In the genomic region with DNA sequence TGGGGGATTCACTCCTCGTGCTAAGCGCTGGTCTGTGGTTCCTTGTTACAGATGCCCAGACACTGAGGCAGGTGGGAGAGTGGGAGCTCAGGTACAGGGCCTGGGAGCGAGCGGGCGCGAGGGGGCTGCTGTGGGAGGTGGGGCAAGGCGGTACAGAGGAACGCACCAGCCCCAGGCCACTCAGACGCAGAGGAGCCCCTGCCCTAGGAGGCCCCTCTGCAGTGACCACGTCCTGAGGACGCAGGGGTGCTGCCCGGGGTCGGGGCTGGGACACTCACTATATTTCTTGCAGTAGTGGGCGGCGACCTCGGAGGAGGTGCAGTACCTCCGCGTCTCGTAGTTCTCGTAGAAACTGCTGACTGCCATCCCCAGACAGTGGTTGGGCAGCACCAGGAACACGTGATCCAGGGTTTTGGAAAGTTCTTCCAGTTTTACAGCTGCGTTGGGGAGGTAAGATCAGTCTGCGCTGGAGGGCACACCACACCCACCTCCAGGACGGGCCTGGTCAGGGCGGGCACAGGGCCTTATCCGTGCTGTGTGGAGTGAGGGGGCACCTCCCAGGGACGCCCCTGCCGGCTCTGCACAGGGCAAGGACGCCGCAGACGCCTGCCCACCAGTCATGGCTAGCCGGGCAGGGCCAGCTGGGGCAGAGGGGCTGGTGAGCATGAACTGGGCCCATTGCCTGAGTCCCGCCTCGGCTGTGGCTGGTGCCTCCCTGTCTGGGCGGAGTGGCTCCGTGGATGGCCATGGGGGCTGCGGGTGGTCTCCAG, we compare ENCODE assay signal across 18 cellular contexts. TPM values are rescaled to one million over a fixed set of nuclear protein-coding genes. Genes with fewer than 3 reads are reported as not detected.
A peak's percentile ranks its signal among the peaks of the same experiment; 100 is the strongest.
DNase-seq lines count a peak whose midpoint lies in the region; ATAC-seq and TF ChIP-seq lines count a peak whose summit lies in the region.
"Had no signal": no experiment of that assay in that cellular context is flagged by ENCODE, and none has a peak within 500 bp of the region (broad histone marks: within the 10 kb centered on the region; RNA-seq: fewer than 3 reads in every experiment).

No MANE protein-coding gene starts in this region.

- no peaks in the 10 kb centered on the region for H3K36me3 Mint-ChIP-seq in CD14-positive monocyte
- peaks cover 5% of the 10 kb centered on the region for H3K36me3 Mint-ChIP-seq in glutamatergic neuron (ENCODE audit: unreplicated experiment)

- no peak for TF ChIP-seq CTCF in CD14-positive monocyte (IDR thresholded peaks at IDR 0.05)
- TF ChIP-seq CTCF in WERI-Rb-1 (IDR thresholded peaks at IDR 0.05; ENCODE audit: low read depth, low read length), result no peak
- TF ChIP-seq CTCF in glutamatergic neuron (IDR thresholded peaks at IDR 0.05; ENCODE audit: partially characterized antibody, unreplicated experiment), result no peak
- TF ChIP-seq CTCF in osteoblast (IDR thresholded peaks at IDR 0.05; ENCODE audit: extremely low read depth, low read depth, low read length), result no peak
- TF ChIP-seq CTCF in GM13976 (IDR thresholded peaks at IDR 0.05; ENCODE audit: borderline replicate concordance, control extremely low read depth, extremely low read depth, insufficient read depth, missing control alignments), result no peak
- no peak for TF ChIP-seq CTCF in right atrium auricular region (IDR thresholded peaks at IDR 0.05)

- no peaks in the 10 kb centered on the region for H4K20me1 ChIP-seq in osteoblast (ENCODE audit: insufficient read depth, low read length)

- no peak overlapping the region for H2AFZ ChIP-seq in osteoblast (ENCODE audit: low read length)

- no peaks in the 10 kb centered on the region for H3K79me2 ChIP-seq in osteoblast (ENCODE audit: insufficient read depth, low read length)

- H3K4me1 ChIP-seq in osteoblast (ENCODE audit: insufficient read depth, low read length) (no peaks in the 10 kb centered on the region), right atrium auricular region (no peaks in the 10 kb centered on the region)
- H3K4me1 ChIP-seq: SJSA1 had no signal

- peak overlapping the region; percentile 47 for H3K4me3 ChIP-seq in WERI-Rb-1 (ENCODE audit: low read depth, low read length)
- no peak overlapping the region for H3K4me3 ChIP-seq in osteoblast (ENCODE audit: insufficient read depth, low read length)
- no peak overlapping the region for H3K4me3 ChIP-seq in right atrium auricular region
- H3K4me3 ChIP-seq: SJSA1 had no signal

- in situ Hi-C loops in GM13976 (cut with MboI; ENCODE audit: low sequenced_read_pairs, unreplicated experiment), result no loop called here

- peak overlapping the region in 1 of 7 donors; percentile 74 for H3K27ac Mint-ChIP-seq in CD14-positive monocyte
- peak overlapping the region; percentile 1 for H3K27ac Mint-ChIP-seq in glutamatergic neuron (ENCODE audit: unreplicated experiment)

- H3K9me3 ChIP-seq in WERI-Rb-1 (ENCODE audit: severe bottlenecking) (peaks cover 5% of the 10 kb centered on the region), osteoblast (ENCODE audit: low read depth, low read length) (no peaks in the 10 kb centered on the region), right atrium auricular region (no peaks in the 10 kb centered on the region)
- H3K9me3 ChIP-seq: SJSA1 had no signal

- H3K4me2 ChIP-seq in osteoblast (ENCODE audit: insufficient read depth, low read length), result no peak overlapping the region

- H3K36me3 ChIP-seq in WERI-Rb-1 (peaks cover 53% of the 10 kb centered on the region), osteoblast (ENCODE audit: insufficient read depth, low read length) (no peaks in the 10 kb centered on the region), right atrium auricular region (peaks cover 40% of the 10 kb centered on the region)
- H3K36me3 ChIP-seq: SJSA1 had no signal

- H3K4me1 Mint-ChIP-seq in CD14-positive monocyte (no peaks in the 10 kb centered on the region), glutamatergic neuron (ENCODE audit: low read depth, unreplicated experiment) (peaks cover 18% of the 10 kb centered on the region)
- H3K4me1 Mint-ChIP-seq: IgD-negative memory B cell had no signal

- H3K9me3 Mint-ChIP-seq in CD14-positive monocyte, result no peaks in the 10 kb centered on the region
- peaks cover 15% of the 10 kb centered on the region for H3K9me3 Mint-ChIP-seq in glutamatergic neuron (ENCODE audit: unreplicated experiment)
- H3K9me3 Mint-ChIP-seq: IgD-negative memory B cell had no signal

- intact Hi-C loops in CD14-positive monocyte (cut with micrococcal nuclease), result no loop called here

- no peak overlapping the region for H3K4me3 Mint-ChIP-seq in CD14-positive monocyte
- no peak overlapping the region for H3K4me3 Mint-ChIP-seq in glutamatergic neuron (ENCODE audit: unreplicated experiment)
- H3K4me3 Mint-ChIP-seq: IgD-negative memory B cell had no signal

- no peak for ATAC-seq in GM21723 (IDR thresholded peaks at IDR 0.05; ENCODE audit: unreplicated experiment)
- ATAC-seq: Right ventricle myocardium inferior had no signal

- peak; percentile 43 for DNase-seq in CD14-positive monocyte (ENCODE audit: low spot score)
- DNase-seq in WERI-Rb-1, result no peak
- no peak for DNase-seq in glutamatergic neuron
- peak; percentile 49 for DNase-seq in osteoblast (ENCODE audit: insufficient read length, low spot score, missing footprints)
- DNase-seq in cortex of kidney (lab: John Stamatoyannopoulos, UW), result no peak
- no peak for DNase-seq in GM13976 (ENCODE audit: low spot score)
- DNase-seq in right atrium auricular region (ENCODE audit: low spot score), result no peak
- DNase-seq: Karpas-422, NCI-H1694, NCI-H2081, NCI-H2171 treated with DMSO at 0.1 percent for 48 hours, NCI-H526 treated with DMSO at 0.1 percent for 48 hours, OCI-M1 had no signal

- H3K27me3 ChIP-seq in WERI-Rb-1 (ENCODE audit: insufficient read depth, low read depth, severe bottlenecking) (no peaks in the 10 kb centered on the region), osteoblast (ENCODE audit: insufficient read depth, low read length) (peaks cover 17% of the 10 kb centered on the region), right atrium auricular region (no peaks in the 10 kb centered on the region)

- H3K27ac ChIP-seq in WERI-Rb-1 (peak overlapping the region; percentile 92), osteoblast (ENCODE audit: low read depth, low read length) (no peak overlapping the region), right atrium auricular region (no peak overlapping the region)
- H3K27ac ChIP-seq: C4-2B, SJSA1 had no signal

- H3K27me3 Mint-ChIP-seq in CD14-positive monocyte (ENCODE audit: low read depth in 3 of 3) (peaks cover 0 to 5% (median 4%) of the 10 kb centered on the region in 3 donors), glutamatergic neuron (ENCODE audit: unreplicated experiment) (peaks cover 8% of the 10 kb centered on the region)
- H3K27me3 Mint-ChIP-seq: IgD-negative memory B cell had no signal

RNA-seq across cellular contexts. Expression of gene RNPS1, which starts 16.3 kb away (rescaled TPM):
- 100 to 1,000 TPM in 1 of 2 donors, 10 to 100 TPM in 1; 93.7 to 106 TPM for polyA plus RNA-seq in CD14-positive monocyte
- total RNA-seq in glutamatergic neuron (ENCODE audit: unreplicated experiment), result 220 TPM
- 64.2 and 81.1 TPM in 2 replicates for total RNA-seq in osteoblast
- 100 to 1,000 TPM in 1 of 2 donors, 10 to 100 TPM in 1; 93.6 to 124 TPM for total RNA-seq in right atrium auricular region

RNA-seq across cellular contexts. Expression of gene ECI1, which starts 32.8 kb away (rescaled TPM):
- 10 to 100 TPM; 52.3 to 74.5 TPM for polyA plus RNA-seq in CD14-positive monocyte
- total RNA-seq in glutamatergic neuron (ENCODE audit: unreplicated experiment) (50.9 TPM), osteoblast (42.3 and 44.5 TPM in 2 replicates), right atrium auricular region (100 to 1,000 TPM in 1 of 2 donors, 10 to 100 TPM in 1; 71.8 to 108 TPM)

RNA-seq across cellular contexts. Expression of gene DNASE1L2, which starts 47.9 kb away (rescaled TPM):
- not detected for polyA plus RNA-seq in CD14-positive monocyte
- total RNA-seq in glutamatergic neuron (ENCODE audit: unreplicated experiment) (3.4 TPM), osteoblast (0.72 and 0.88 TPM in 2 replicates), right atrium auricular region (under 1 TPM in 1 of 2 donors, not detected in 1; 0.83 TPM)
- polyA plus RNA-seq: IgD-negative memory B cell had no signal

RNA-seq across cellular contexts. Expression of gene ABCA3, which starts 56.3 kb away (rescaled TPM):
- under 1 TPM; 0.06 to 0.68 TPM for polyA plus RNA-seq in CD14-positive monocyte
- total RNA-seq in glutamatergic neuron (ENCODE audit: unreplicated experiment) (110 TPM), osteoblast (0.88 and 1.4 TPM in 2 replicates), right atrium auricular region (10 to 100 TPM in 1 of 2 donors, 1 to 10 TPM in 1; 7.5 to 10.1 TPM)
- total RNA-seq: SJSA1 had no signal

Comparison
In these comparisons a context has a peak if more than half of its experiments do, and no peak if none do; other contexts are left out.
1. DNase-seq: peak in CD14-positive monocyte (single experiment) and osteoblast (single experiment); none in WERI-Rb-1 (single experiment), glutamatergic neuron (single experiment), cortex of kidney (single experiment), GM13976 (single experiment) and right atrium auricular region (single experiment).